ENCODE assay signal across 26 cellular contexts in genomic region chr18:31386683-31387082, GRCh38. TPM values are rescaled to one million over a fixed set of nuclear protein-coding genes. Genes with fewer than 3 reads are reported as not detected.
A peak's percentile ranks its signal among the peaks of the same experiment; 100 is the strongest.
DNase-seq lines count a peak whose midpoint lies in the region; ATAC-seq and TF ChIP-seq lines count a peak whose summit lies in the region.
"Had no signal": no experiment of that assay in that cellular context is flagged by ENCODE, and none has a peak within 500 bp of the region (broad histone marks: within the 10 kb centered on the region; RNA-seq: fewer than 3 reads in every experiment).

No MANE protein-coding gene starts in this region.

- TF ChIP-seq CTCF in NB4 (IDR thresholded peaks at IDR 0.05; ENCODE audit: low read depth, low read length) (no peak), astrocyte of the cerebellum (IDR thresholded peaks at IDR 0.05; ENCODE audit: low read depth, low read length, missing control alignments) (no peak), left ventricle myocardium inferior (IDR thresholded peaks at IDR 0.05; ENCODE audit: borderline replicate concordance) (no peak)

- no peak for ATAC-seq in HG03196 (IDR thresholded peaks at IDR 0.05; ENCODE audit: unreplicated experiment)
- ATAC-seq: GM23338, heart left ventricle, left colon, sciatic nerve, WTC11 had no signal

- intact Hi-C loops in left ventricle myocardium inferior (cut with micrococcal nuclease), result no loop called here

- in situ Hi-C loops in astrocyte of the cerebellum (cut with HindIII; ENCODE audit: low sequenced_read_pairs), result no loop called here

- H3K27ac ChIP-seq in left ventricle myocardium inferior (replicated peaks), result no peak overlapping the region
- H3K27ac ChIP-seq: heart left ventricle, SJSA1, thoracic aorta had no signal

- H3K36me3 ChIP-seq in left ventricle myocardium inferior, result no peaks in the 10 kb centered on the region
- H3K36me3 ChIP-seq: heart left ventricle, SJSA1, thoracic aorta had no signal

- DNase-seq in NB4 (ENCODE audit: low read depth) (peak; percentile 45), astrocyte of the cerebellum (ENCODE audit: low read depth) (peak; percentile 39), left kidney (ENCODE audit: low read depth, low spot score) (peak; percentile 58), left ventricle myocardium inferior (no peak), EL (no peak)
- no peak for DNase-seq in activated naive CD4-positive, alpha-beta T cell treated with Interleukin-2 at 50 U/mL for 16 hours
- DNase-seq: activated CD4-positive, alpha-beta T cell treated with anti-CD3 and anti-CD28 coated beads, Interleukin-2, amount 50 U/mL, for 1 hour; aorta; cerebellar nuclear complex; heart left ventricle; HFFc6; left colon; mesendoderm; MV-4-11; NCI-H510A treated with DMSO at 0.1 percent for 48 hours; NK-92 treated with Interleukin-12 subunit alpha and Interleukin-12 subunit beta, amount 100 ng/mL, for 24 hours; stimulated activated naive CD4-positive, alpha-beta T cell treated with Interleukin-2 at 50 U/mL for 16 hours had no signal

- no peaks in the 10 kb centered on the region for H3K27me3 ChIP-seq in left ventricle myocardium inferior (ENCODE audit: low read depth)
- H3K27me3 ChIP-seq: heart left ventricle, SJSA1 had no signal

- TF ChIP-seq POLR2A in NB4 (IDR thresholded peaks at IDR 0.05; ENCODE audit: extremely low read depth, insufficient read length), result no peak

- no peaks in the 10 kb centered on the region for H3K4me1 ChIP-seq in left ventricle myocardium inferior
- H3K4me1 ChIP-seq: heart left ventricle, SJSA1 had no signal

- no peaks in the 10 kb centered on the region for H3K9me3 ChIP-seq in left ventricle myocardium inferior (replicated peaks)
- H3K9me3 ChIP-seq: heart left ventricle, SJSA1, thoracic aorta had no signal

- no peak overlapping the region for H3K4me3 ChIP-seq in NB4 (ENCODE audit: low read depth, low read length)
- no peak overlapping the region for H3K4me3 ChIP-seq in astrocyte of the cerebellum (ENCODE audit: low read depth, low read length)
- H3K4me3 ChIP-seq in left ventricle myocardium inferior, result no peak overlapping the region
- H3K4me3 ChIP-seq: GM23338, heart left ventricle, SJSA1, thoracic aorta had no signal

RNA-seq across cellular contexts. Expression of gene DSG4, which starts 10.1 kb away (rescaled TPM):
- not detected for total RNA-seq in left ventricle myocardium inferior
- total RNA-seq: activated T-helper 1 cell treated with anti-CD3 and anti-CD28 coated beads, Interleukin-12 subunit alpha, Interleukin-12 subunit beta, Interleukin-2, Interleukin-4 antibody, amounts not matched to agents 30 ng/mL and 10 ng/mL and 1 ng/mL, durations not matched to agents 14 hours and 24 hours and 36 hours; aorta; GM23338; heart left ventricle; HFFc6; osteocyte; RPMI7951; sciatic nerve; SJSA1; thoracic aorta; WTC11 had no signal

Comparison
In these comparisons a context has a peak if more than half of its experiments do, and no peak if none do; other contexts are left out.
1. DNase-seq: peak in NB4 (single experiment), astrocyte of the cerebellum (single experiment) and left kidney (single experiment); none in left ventricle myocardium inferior (single experiment), activated naive CD4-positive, alpha-beta T cell treated with Interleukin-2 at 50 U/mL for 16 hours (single experiment) and EL (single experiment).